In the genomic region with DNA sequence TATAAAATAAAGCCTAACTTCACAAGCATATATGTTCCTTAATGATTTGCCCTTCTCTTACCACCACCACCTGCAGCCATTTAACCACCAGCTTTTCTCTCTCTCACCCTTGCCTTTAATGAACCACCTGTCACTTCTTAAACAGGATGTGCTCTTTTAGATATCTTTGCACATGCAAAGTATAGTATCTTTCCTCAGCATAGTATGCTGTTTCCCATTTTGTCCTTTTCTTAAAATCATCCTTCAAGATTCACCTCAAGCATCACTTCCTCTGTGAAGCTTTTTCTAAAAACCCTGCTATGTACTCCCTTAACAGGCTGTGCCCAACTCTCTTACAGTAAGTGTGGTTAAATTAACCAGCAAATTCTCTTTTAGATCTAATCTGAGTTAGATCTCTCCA, we compare ENCODE assay signal across 12 cellular contexts. TPM values are rescaled to one million over a fixed set of nuclear protein-coding genes. Genes with fewer than 3 reads are reported as not detected.
A peak's percentile ranks its signal among the peaks of the same experiment; 100 is the strongest.
DNase-seq lines count a peak whose midpoint lies in the region; ATAC-seq lines count a peak whose summit lies in the region.
"Had no signal": no experiment of that assay in that cellular context is flagged by ENCODE, and none has a peak within 500 bp of the region (broad histone marks: within the 10 kb centered on the region; RNA-seq: fewer than 3 reads in every experiment).

No MANE protein-coding gene starts in this region.

- no peaks in the 10 kb centered on the region for H3K27me3 Mint-ChIP-seq in activated T-cell treated with anti-CD3 and anti-CD28 coated beads, Interleukin-2, amount 50 U/mL, for 4 hours (ENCODE audit: low read depth)
- no peaks in the 10 kb centered on the region for H3K27me3 Mint-ChIP-seq in T-helper 1 cell treated with Interleukin-12 subunit alpha and Interleukin-12 subunit beta and Interleukin-4 antibody, amounts not matched to agents 30 μg/mL and 1 μg/mL, for 36 hours (ENCODE audit: low read depth)
- H3K27me3 Mint-ChIP-seq in stimulated activated naive CD8-positive, alpha-beta T cell treated with anti-CD3 and anti-CD28 coated beads, Interleukin-15, amount 100 ng/mL, for 72 hours, result no peaks in the 10 kb centered on the region

- H3K4me1 Mint-ChIP-seq in activated T-cell treated with anti-CD3 and anti-CD28 coated beads, Interleukin-2, amount 50 U/mL, for 4 hours (ENCODE audit: low read depth), result peaks cover 49% of the 10 kb centered on the region
- peaks cover 14% of the 10 kb centered on the region for H3K4me1 Mint-ChIP-seq in T-helper 1 cell treated with Interleukin-12 subunit alpha and Interleukin-12 subunit beta and Interleukin-4 antibody, amounts not matched to agents 30 μg/mL and 1 μg/mL, for 36 hours (ENCODE audit: low read depth)
- peaks cover 38% of the 10 kb centered on the region for H3K4me1 Mint-ChIP-seq in stimulated activated naive CD8-positive, alpha-beta T cell treated with anti-CD3 and anti-CD28 coated beads, Interleukin-15, amount 100 ng/mL, for 72 hours

- in situ Hi-C loops in KBM-7 (cut with MboI; ENCODE audit: low pct_unique_long_range_greater_than_20kb, low sequenced_read_pairs), result no loop called here

- no peak for DNase-seq in activated T-cell treated with anti-CD3 and anti-CD28 coated beads, Interleukin-2, amount 50 U/mL, for 4 hours
- no peak for DNase-seq in activated T-cell treated with anti-CD3 and anti-CD28 coated beads for 4 hours
- no peak for DNase-seq in stimulated activated naive CD8-positive, alpha-beta T cell treated with anti-CD3 and anti-CD28 coated beads, Interleukin-15, amount 100 ng/mL, for 72 hours
- DNase-seq in HuH-7.5 (ENCODE audit: low spot score), result no peak
- DNase-seq in CD1c-positive myeloid dendritic cell (ENCODE audit: extremely low spot score), result no peak
- no peak for DNase-seq in KBM-7
- DNase-seq: GM23248, NCI-H345, stomach had no signal

- peak overlapping the region; percentile 54 for H3K27ac Mint-ChIP-seq in T-helper 1 cell treated with Interleukin-12 subunit alpha and Interleukin-12 subunit beta and Interleukin-4 antibody, amounts not matched to agents 30 μg/mL and 1 μg/mL, for 36 hours
- H3K27ac Mint-ChIP-seq in stimulated activated naive CD8-positive, alpha-beta T cell treated with anti-CD3 and anti-CD28 coated beads, Interleukin-15, amount 100 ng/mL, for 72 hours, result peak overlapping the region; percentile 0 to 80
- H3K27ac Mint-ChIP-seq: activated T-helper 2 cell treated with anti-CD3 and anti-CD28 coated beads, Interferon-gamma antibody, Interleukin-2, Interleukin-4, amounts not matched to agents 10 μg/mL and 5 μg/mL and 100 μg/mL, durations not matched to agents 14 hours and 24 hours and 36 hours had no signal

- H3K9me3 Mint-ChIP-seq in activated T-cell treated with anti-CD3 and anti-CD28 coated beads, Interleukin-2, amount 50 U/mL, for 4 hours, result no peaks in the 10 kb centered on the region
- no peaks in the 10 kb centered on the region for H3K9me3 Mint-ChIP-seq in T-helper 1 cell treated with Interleukin-12 subunit alpha and Interleukin-12 subunit beta and Interleukin-4 antibody, amounts not matched to agents 30 μg/mL and 1 μg/mL, for 36 hours
- H3K9me3 Mint-ChIP-seq in stimulated activated naive CD8-positive, alpha-beta T cell treated with anti-CD3 and anti-CD28 coated beads, Interleukin-15, amount 100 ng/mL, for 72 hours, result peaks cover 5 to 6% of the 10 kb centered on the region in 2 donors
- H3K9me3 Mint-ChIP-seq: activated T-helper 2 cell treated with anti-CD3 and anti-CD28 coated beads, Interferon-gamma antibody, Interleukin-2, Interleukin-4, amounts not matched to agents 10 μg/mL and 5 μg/mL and 100 μg/mL, durations not matched to agents 14 hours and 24 hours and 36 hours had no signal

- peak in 1 of 2 donors; percentile 37 for ATAC-seq in activated T-cell treated with anti-CD3 and anti-CD28 coated beads, Interleukin-2, amount 50 U/mL, for 4 hours
- peak; percentile 67 for ATAC-seq in HG02870 (IDR thresholded peaks at IDR 0.05; ENCODE audit: unreplicated experiment)
- ATAC-seq in stimulated activated naive CD8-positive, alpha-beta T cell treated with anti-CD3 and anti-CD28 coated beads, Interleukin-15, amount 100 ng/mL, for 72 hours, result peak; percentile 80

- no peaks in the 10 kb centered on the region for H3K36me3 Mint-ChIP-seq in activated T-cell treated with anti-CD3 and anti-CD28 coated beads, Interleukin-2, amount 50 U/mL, for 4 hours (ENCODE audit: insufficient read depth)
- H3K36me3 Mint-ChIP-seq in T-helper 1 cell treated with Interleukin-12 subunit alpha and Interleukin-12 subunit beta and Interleukin-4 antibody, amounts not matched to agents 30 μg/mL and 1 μg/mL, for 36 hours (ENCODE audit: low read depth), result no peaks in the 10 kb centered on the region

- peak overlapping the region; percentile 5 for H3K4me3 Mint-ChIP-seq in activated T-cell treated with anti-CD3 and anti-CD28 coated beads, Interleukin-2, amount 50 U/mL, for 4 hours
- H3K4me3 Mint-ChIP-seq in T-helper 1 cell treated with Interleukin-12 subunit alpha and Interleukin-12 subunit beta and Interleukin-4 antibody, amounts not matched to agents 30 μg/mL and 1 μg/mL, for 36 hours, result peak overlapping the region; percentile 29
- peak overlapping the region; percentile 1 to 23 for H3K4me3 Mint-ChIP-seq in stimulated activated naive CD8-positive, alpha-beta T cell treated with anti-CD3 and anti-CD28 coated beads, Interleukin-15, amount 100 ng/mL, for 72 hours

RNA-seq across cellular contexts. Expression of a gene that starts 8.2 kb away (rescaled TPM):
- 10 to 100 TPM; 52.2 to 59.1 (median 56.5) TPM for total RNA-seq in activated T-cell treated with anti-CD3 and anti-CD28 coated beads, Interleukin-2, amount 50 U/mL, for 4 hours

RNA-seq across cellular contexts. Expression of a gene that starts 35.3 kb away (rescaled TPM):
- 100 to 1,000 TPM in 1 of 3 donors, 10 to 100 TPM in 2; 90.1 to 111 (median 98.0) TPM for total RNA-seq in activated T-cell treated with anti-CD3 and anti-CD28 coated beads, Interleukin-2, amount 50 U/mL, for 4 hours
